8 cellular contexts compared by ENCODE assay signal in genomic region chr21:28337319-28337718, GRCh38.
DNase-seq lines count a peak whose midpoint lies in the region; ATAC-seq, FAIRE-seq and TF ChIP-seq lines count a peak whose summit lies in the region.

No MANE protein-coding gene starts in this region.

- H3K4me1 ChIP-seq in kidney (ENCODE audit: control insufficient read depth in 1 of 2, insufficient read depth in 1 of 2, low read depth in 1 of 2, low read length in 2 of 2) = no peaks in the 10 kb centered on the region
- H3K4me1 ChIP-seq in Peyer's patch = no peaks in the 10 kb centered on the region

- TF ChIP-seq POLR2A in Peyer's patch (IDR thresholded peaks at IDR 0.05) = no peak

- H3K4me3 Mint-ChIP-seq in stimulated activated memory B cell treated with anti-CD40 and anti-IgM and Interleukin-4, amounts not matched to agents 10 μg/mL and 1 μg/mL and 100 μg/mL, for 72 hours = no peak overlapping the region

- H3K27me3 ChIP-seq in Peyer's patch = no peaks in the 10 kb centered on the region

- no peaks in the 10 kb centered on the region for H3K9me3 Mint-ChIP-seq in stimulated activated memory B cell treated with anti-CD40 and anti-IgM and Interleukin-4, amounts not matched to agents 10 μg/mL and 1 μg/mL and 100 μg/mL, for 72 hours

- TF ChIP-seq CTCF in AG09319 (IDR thresholded peaks at IDR 0.05; ENCODE audit: low read depth, low read length) (peak; percentile 43), VCaP (conservative IDR thresholded peaks at IDR 0.05) (peak; percentile 85), kidney (IDR thresholded peaks at IDR 0.05; ENCODE audit: borderline replicate concordance, extremely low read depth, insufficient read depth) (no peak), Peyer's patch (IDR thresholded peaks at IDR 0.05) (peak in 2 of 6 experiments; percentile 32 to 54)

- no peaks in the 10 kb centered on the region for H3K4me1 Mint-ChIP-seq in stimulated activated memory B cell treated with anti-CD40 and anti-IgM and Interleukin-4, amounts not matched to agents 10 μg/mL and 1 μg/mL and 100 μg/mL, for 72 hours

- DNase-seq in AG09319 (ENCODE audit: extremely low read depth, low read depth) = peak; percentile 42
- DNase-seq in Kasumi-1 (lab: John Stamatoyannopoulos, UW) = peak; percentile 29 to 57
- DNase-seq in kidney = no peak
- no peak for DNase-seq in Peyer's patch
- DNase-seq in NOMO-1 (lab: John Stamatoyannopoulos, UW; ENCODE audit: unreplicated experiment in 2 of 2) = no peak
- no peak for DNase-seq in NCI-H2227 treated with DMSO at 0.1 percent for 48 hours (lab: John Stamatoyannopoulos, UW)

- no peak overlapping the region for H3K27ac Mint-ChIP-seq in stimulated activated memory B cell treated with anti-CD40 and anti-IgM and Interleukin-4, amounts not matched to agents 10 μg/mL and 1 μg/mL and 100 μg/mL, for 72 hours

- H3K4me3 ChIP-seq in kidney (ENCODE audit: low read length in 2 of 2) (no peak overlapping the region), Peyer's patch (no peak overlapping the region)

- no peaks in the 10 kb centered on the region for H3K36me3 Mint-ChIP-seq in stimulated activated memory B cell treated with anti-CD40 and anti-IgM and Interleukin-4, amounts not matched to agents 10 μg/mL and 1 μg/mL and 100 μg/mL, for 72 hours

- H3K27ac ChIP-seq in VCaP (no peak overlapping the region), kidney (ENCODE audit: low read depth in 2 of 2, low read length in 2 of 2) (no peak overlapping the region), Peyer's patch (no peak overlapping the region)

- no peaks in the 10 kb centered on the region for H3K27me3 Mint-ChIP-seq in stimulated activated memory B cell treated with anti-CD40 and anti-IgM and Interleukin-4, amounts not matched to agents 10 μg/mL and 1 μg/mL and 100 μg/mL, for 72 hours

- ATAC-seq in stimulated activated memory B cell treated with anti-CD40 and anti-IgM and Interleukin-4, amounts not matched to agents 10 μg/mL and 1 μg/mL and 100 μg/mL, for 72 hours = no peak

- H3K36me3 ChIP-seq in kidney (ENCODE audit: control insufficient read depth in 1 of 2, insufficient read depth in 2 of 2, low read length in 2 of 2) = no peaks in the 10 kb centered on the region
- no peaks in the 10 kb centered on the region for H3K36me3 ChIP-seq in Peyer's patch

- no peaks in the 10 kb centered on the region for H3K9me3 ChIP-seq in kidney (ENCODE audit: control insufficient read depth in 1 of 2, low read length in 2 of 2)
- no peaks in the 10 kb centered on the region for H3K9me3 ChIP-seq in Peyer's patch

- intact Hi-C loops in kidney (cut with DNase I) = no loop called here

- no peak overlapping the region for H3K9ac ChIP-seq in kidney (ENCODE audit: low read length in 2 of 2)

- FAIRE-seq in kidney (lab: Jason Lieb, UNC) = peak; percentile 79

Comparison
In these comparisons a context has a peak if more than half of its experiments do, and no peak if none do; other contexts are left out.
1. DNase-seq: peak in AG09319 (single experiment) and Kasumi-1 (2 of 2); none in kidney (single experiment), Peyer's patch (0 of 3), NOMO-1 (0 of 2) and NCI-H2227 treated with DMSO at 0.1 percent for 48 hours (single experiment).